Comparison of ENCODE assay signal across 9 cellular contexts in genomic region chr4:87843936-87844335, GRCh38. TPM values are rescaled to one million over a fixed set of nuclear protein-coding genes. Genes with fewer than 3 reads are reported as not detected.
A peak's percentile ranks its signal among the peaks of the same experiment; 100 is the strongest.
DNase-seq lines count a peak whose midpoint lies in the region; ATAC-seq and TF ChIP-seq lines count a peak whose summit lies in the region.
"Had no signal": no experiment of that assay in that cellular context is flagged by ENCODE, and none has a peak within 500 bp of the region (broad histone marks: within the 10 kb centered on the region; RNA-seq: fewer than 3 reads in every experiment).

No MANE protein-coding gene starts in this region.

- H3K9me3 ChIP-seq in fibroblast of lung (ENCODE audit: control insufficient read depth, insufficient read depth, low read depth, low read length) (no peaks in the 10 kb centered on the region), trophoblast cell (ENCODE audit: insufficient read depth, low read depth, low read length) (no peaks in the 10 kb centered on the region), stomach (no peaks in the 10 kb centered on the region)

- intact Hi-C loops in stomach (cut with DNase I; ENCODE audit: low total_unique reads): no loop called here

- no peak for TF ChIP-seq POLR2A in stomach (IDR thresholded peaks at IDR 0.05)

- WGBS in trophoblast cell (ENCODE audit: extremely low coverage, insufficient coverage, insufficient read length): no CpG with 5 or more reads among the region's 3 CpGs
- 40 to 53% (median 45%) methylated on average over 3 of the region's 3 CpGs for WGBS in stomach, 5 donors

- no peak overlapping the region for H2BK5ac ChIP-seq in trophoblast cell (ENCODE audit: low read depth, low read length, poor library complexity)

- TF ChIP-seq EP300 in stomach (IDR thresholded peaks at IDR 0.05): no peak

- ATAC-seq in HG03565 (IDR thresholded peaks at IDR 0.05; ENCODE audit: unreplicated experiment): no peak

- H3K27me3 ChIP-seq in fibroblast of lung (ENCODE audit: control insufficient read depth, insufficient read depth, low read length): no peaks in the 10 kb centered on the region
- H3K27me3 ChIP-seq in trophoblast cell (ENCODE audit: insufficient read depth, low read length): no peaks in the 10 kb centered on the region
- peaks cover 0 to 12% (median 0%) of the 10 kb centered on the region in 3 donors for H3K27me3 ChIP-seq in stomach

- H3K4ac ChIP-seq in trophoblast cell (ENCODE audit: low read depth, low read length): no peak overlapping the region

- H2BK12ac ChIP-seq in trophoblast cell (ENCODE audit: low read length): no peak overlapping the region

- H3K9ac ChIP-seq in fibroblast of lung (ENCODE audit: insufficient read depth, low read length) (no peak overlapping the region), trophoblast cell (ENCODE audit: low read length) (no peak overlapping the region)

- H3K18ac ChIP-seq in trophoblast cell (ENCODE audit: low read length): no peak overlapping the region

- H3K14ac ChIP-seq in trophoblast cell (ENCODE audit: low read length): no peak overlapping the region

- DNase-seq in GM04503 (ENCODE audit: low read depth) (peak; percentile 23), RPMI8226 (peak; percentile 80), fibroblast of lung (ENCODE audit: low read depth in 2 of 2) (peak; percentile 78 to 91), trophoblast cell (peak; percentile 18 to 62), NCI-H526 (lab: John Stamatoyannopoulos, UW) (no peak), stomach (no peak)
- no peak for DNase-seq in stimulated activated naive CD4-positive, alpha-beta T cell treated with Interleukin-2 at 50 U/mL for 16 hours (lab: John Stamatoyannopoulos, UW)

- H3K36me3 ChIP-seq in fibroblast of lung (ENCODE audit: control insufficient read depth, insufficient read depth, low read length) (no peaks in the 10 kb centered on the region), trophoblast cell (ENCODE audit: control insufficient read depth in 1 of 2, insufficient read depth in 2 of 2, low read length in 2 of 2) (no peaks in the 10 kb centered on the region), stomach (no peaks in the 10 kb centered on the region)

- H3K79me1 ChIP-seq in trophoblast cell (ENCODE audit: low read length): no peaks in the 10 kb centered on the region

- H4K20me1 ChIP-seq in fibroblast of lung (ENCODE audit: control insufficient read depth, extremely low read depth, insufficient read depth, low read length): no peaks in the 10 kb centered on the region

- H4K12ac ChIP-seq in trophoblast cell (ENCODE audit: low read depth, low read length): no peak overlapping the region

- no peak overlapping the region for H2AK5ac ChIP-seq in trophoblast cell (ENCODE audit: low read length)

- no peak overlapping the region for H4K8ac ChIP-seq in trophoblast cell (ENCODE audit: low read depth, low read length)

- no peak overlapping the region for H3K23ac ChIP-seq in trophoblast cell (ENCODE audit: low read length)

- no peak overlapping the region for H2BK120ac ChIP-seq in trophoblast cell (ENCODE audit: insufficient read depth, low read length, poor library complexity)

- H3K4me2 ChIP-seq in fibroblast of lung (ENCODE audit: extremely low read depth, insufficient read depth, low read length) (no peak overlapping the region), trophoblast cell (ENCODE audit: low read length) (no peak overlapping the region)

- no peak overlapping the region for H4K91ac ChIP-seq in trophoblast cell (ENCODE audit: low read depth, low read length)

- H3K79me2 ChIP-seq in fibroblast of lung (ENCODE audit: control insufficient read depth, insufficient read depth, low read length) (no peaks in the 10 kb centered on the region), trophoblast cell (ENCODE audit: control insufficient read depth, insufficient read depth, low read length, poor library complexity) (no peaks in the 10 kb centered on the region)

- H3K4me3 ChIP-seq in fibroblast of lung (replicated peaks in 1 of 4; ENCODE audit: control extremely low read depth in 1 of 4, insufficient read depth in 1 of 4, low read depth in 3 of 4, low read length in 4 of 4) (no peak overlapping the region), trophoblast cell (ENCODE audit: low read depth, low read length) (no peak overlapping the region), stomach (no peak overlapping the region)

- TF ChIP-seq CTCF in fibroblast of lung (conservative IDR thresholded peaks at IDR 0.05 in 1 of 2, IDR thresholded peaks at IDR 0.05 in 1 of 2; ENCODE audit: low read depth in 1 of 2, low read length in 2 of 2) (no peak), stomach (IDR thresholded peaks at IDR 0.05) (no peak)

- H3K27ac ChIP-seq in fibroblast of lung (ENCODE audit: insufficient read depth, low read length) (no peak overlapping the region), trophoblast cell (ENCODE audit: low read depth, low read length) (no peak overlapping the region), stomach (no peak overlapping the region)

- H3K4me1 ChIP-seq in fibroblast of lung (ENCODE audit: control insufficient read depth, extremely low read depth, insufficient read depth, low read length): no peaks in the 10 kb centered on the region
- no peaks in the 10 kb centered on the region for H3K4me1 ChIP-seq in trophoblast cell (ENCODE audit: control insufficient read depth in 1 of 2, insufficient read depth in 2 of 2, low read length in 2 of 2)
- H3K4me1 ChIP-seq in stomach: peaks cover 0 to 5% (median 4%) of the 10 kb centered on the region in 4 donors

- no peak overlapping the region for H2AFZ ChIP-seq in fibroblast of lung (ENCODE audit: low read length)
- H2AFZ ChIP-seq in trophoblast cell (ENCODE audit: insufficient read depth, low read length, poor library complexity): no peak overlapping the region

RNA-seq across cellular contexts. Expression of gene MEPE, which starts 11.2 kb away (rescaled TPM):
- total RNA-seq in fibroblast of lung (not detected in 2 replicates), stomach (not detected)
- polyA plus RNA-seq in fibroblast of lung (not detected in 2 replicates), stomach (not detected)
- polyA plus RNA-seq in fibroblast of lung (2012): not detected in 2 replicates
- polyA minus RNA-seq in fibroblast of lung (ENCODE audit: low replicate concordance): not detected in 2 replicates
- not detected in 2 replicates for polyA plus RNA-seq in trophoblast cell (2013)
- total RNA-seq: lower leg skin had no signal

RNA-seq across cellular contexts. Expression of gene IBSP, which starts 44.6 kb away (rescaled TPM):
- total RNA-seq in fibroblast of lung (not detected in 2 replicates), stomach (not detected)
- polyA plus RNA-seq in fibroblast of lung (not detected in 2 replicates), stomach (not detected)
- not detected in 2 replicates for polyA plus RNA-seq in fibroblast of lung (2012)
- not detected in 2 replicates for polyA minus RNA-seq in fibroblast of lung (ENCODE audit: low replicate concordance)
- polyA plus RNA-seq in trophoblast cell (2013): not detected in 2 replicates
- total RNA-seq: lower leg skin had no signal

Comparison
In these comparisons a context has a peak if more than half of its experiments do, and no peak if none do; other contexts are left out.
1. DNase-seq: peak in GM04503 (single experiment), RPMI8226 (single experiment), fibroblast of lung (2 of 2) and trophoblast cell (2 of 2); none in NCI-H526 (0 of 2), stomach (single experiment) and stimulated activated naive CD4-positive, alpha-beta T cell treated with Interleukin-2 at 50 U/mL for 16 hours (single experiment).